Comparison of ENCODE assay signal across 1 cellular context in genomic region chr12:88836156-88836555, GRCh38.
TF ChIP-seq lines count a peak whose summit lies in the region.

No MANE protein-coding gene starts in this region.

TF ChIP-seq in HepG2, 621 proteins besides CTCF, POLR2A, EP300 and RAD21 (continued from another document):
- TF ChIP-seq ZNF260 (CRISPR knock-in tag; IDR thresholded peaks at IDR 0.05; ENCODE audit: borderline replicate concordance, low read depth) (no peak), ZBTB2 (CRISPR knock-in tag; IDR thresholded peaks at IDR 0.05; ENCODE audit: low read depth) (no peak), ZNF577 (CRISPR knock-in tag; IDR thresholded peaks at IDR 0.05; ENCODE audit: borderline replicate concordance, low read depth) (no peak), FOXO4 (CRISPR knock-in tag; conservative IDR thresholded peaks at IDR 0.05) (no peak), ZNF253 (CRISPR knock-in tag; IDR thresholded peaks at IDR 0.05; ENCODE audit: borderline replicate concordance) (no peak), ZNF33A (CRISPR knock-in tag; IDR thresholded peaks at IDR 0.05; ENCODE audit: borderline replicate concordance) (no peak)
TF ChIP-seq in HepG2: peak in this region for 0.
